In the genomic region with DNA sequence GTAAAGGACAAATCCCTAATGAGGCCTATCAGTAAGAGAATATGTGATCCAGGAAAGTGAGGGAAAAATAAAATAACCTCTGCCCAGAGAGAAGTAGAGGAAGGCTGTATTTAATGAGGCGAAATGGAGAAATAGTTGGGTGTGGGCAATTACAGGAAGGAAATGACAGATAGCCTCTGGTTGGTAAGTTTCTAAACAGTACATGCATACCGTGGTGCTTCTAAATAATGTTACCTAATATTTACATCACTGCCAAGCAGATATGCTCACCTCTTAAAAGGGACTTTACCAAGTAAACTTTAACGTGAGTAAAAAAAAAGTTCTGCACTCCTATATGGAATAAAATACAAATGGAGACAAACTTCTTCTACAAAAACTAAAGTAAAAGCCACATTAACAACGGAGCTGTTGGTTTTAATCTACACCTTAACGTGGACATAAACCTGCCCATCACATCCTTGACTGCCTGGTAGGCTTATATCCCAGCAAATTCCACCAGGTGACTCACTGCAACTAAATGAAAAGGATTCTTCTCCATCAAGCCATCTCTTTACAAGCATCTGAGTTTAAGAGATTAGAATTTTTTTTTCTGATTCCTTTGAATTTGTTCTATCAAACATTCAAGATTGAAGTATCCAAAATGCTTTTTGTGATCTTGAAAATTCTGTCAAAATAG, we compare ENCODE assay signal across 11 cellular contexts. TPM values are rescaled to one million over a fixed set of nuclear protein-coding genes. Genes with fewer than 3 reads are reported as not detected.
DNase-seq lines count a peak whose midpoint lies in the region; ATAC-seq and TF ChIP-seq lines count a peak whose summit lies in the region.
"Had no signal": no experiment of that assay in that cellular context is flagged by ENCODE, and none has a peak within 500 bp of the region (broad histone marks: within the 10 kb centered on the region; RNA-seq: fewer than 3 reads in every experiment).

No MANE protein-coding gene starts in this region.

- H3K4me3 Mint-ChIP-seq in HFFc6 (peak overlapping the region; percentile 52), natural killer cell (peak overlapping the region; percentile 61)
- H3K4me3 Mint-ChIP-seq: H9; neural progenitor cell; stimulated activated memory B cell treated with anti-CD40 and anti-IgM and Interleukin-4, amounts not matched to agents 10 μg/mL and 1 μg/mL and 100 μg/mL, for 72 hours had no signal

- intact Hi-C loops in PC-3 (cut with micrococcal nuclease): no loop called here
- intact Hi-C loops in natural killer cell (cut with micrococcal nuclease): no loop called here

- H4K20me1 ChIP-seq in PC-3 (ENCODE audit: low read length): peaks cover 20% of the 10 kb centered on the region; the same call in 1 of the 2 replicates

- H3K9me2 ChIP-seq in PC-3 (replicated peaks; ENCODE audit: low read length): no peaks in the 10 kb centered on the region

- POLR2A ChIA-PET in PC-3 (lab: Charles Lee; ENCODE audit: unreplicated experiment): no interaction called here

- H3K27me3 Mint-ChIP-seq in HFFc6 (ENCODE audit: insufficient read depth) (peaks cover 3% of the 10 kb centered on the region; the same call in 1 of the 2 replicates), natural killer cell (ENCODE audit: low read depth in 2 of 2) (no peaks in the 10 kb centered on the region)
- H3K27me3 Mint-ChIP-seq: stimulated activated memory B cell treated with anti-CD40 and anti-IgM and Interleukin-4, amounts not matched to agents 10 μg/mL and 1 μg/mL and 100 μg/mL, for 72 hours had no signal

- DNase-seq in HFFc6 (peak; percentile 38), PC-3 (peak; percentile 46), epithelial cell of esophagus (ENCODE audit: low read depth) (peak; percentile 63), natural killer cell (no peak), NCI-H748 (lab: John Stamatoyannopoulos, UW; ENCODE audit: unreplicated experiment) (no peak), HPDE6-E6E7 (ENCODE audit: extremely low spot score) (no peak), NCI-H2227 treated with DMSO at 0.1 percent for 48 hours (lab: John Stamatoyannopoulos, UW) (no peak)
- DNase-seq: H9 had no signal

- no peak overlapping the region for H2AFZ ChIP-seq in PC-3 (ENCODE audit: low read length)
- H2AFZ ChIP-seq: neural progenitor cell had no signal

- no peaks in the 10 kb centered on the region for H3K27me3 ChIP-seq in PC-3 (ENCODE audit: low read length)
- H3K27me3 ChIP-seq: neural progenitor cell had no signal

- H3K36me3 Mint-ChIP-seq in HFFc6 (ENCODE audit: low read depth) (peaks cover 43% of the 10 kb centered on the region), natural killer cell (peaks cover 16% of the 10 kb centered on the region)

- H3K9me3 Mint-ChIP-seq in HFFc6 (no peaks in the 10 kb centered on the region), natural killer cell (no peaks in the 10 kb centered on the region)
- H3K9me3 Mint-ChIP-seq: H9; neural progenitor cell; stimulated activated memory B cell treated with anti-CD40 and anti-IgM and Interleukin-4, amounts not matched to agents 10 μg/mL and 1 μg/mL and 100 μg/mL, for 72 hours had no signal

- peak overlapping the region; percentile 40 for H3K27ac Mint-ChIP-seq in HFFc6
- H3K27ac Mint-ChIP-seq in natural killer cell: peak overlapping the region; percentile 83 to 90
- H3K27ac Mint-ChIP-seq: H9; neural progenitor cell; stimulated activated memory B cell treated with anti-CD40 and anti-IgM and Interleukin-4, amounts not matched to agents 10 μg/mL and 1 μg/mL and 100 μg/mL, for 72 hours had no signal

- H3K36me3 ChIP-seq in PC-3 (ENCODE audit: low read depth, low read length): peaks cover 14% of the 10 kb centered on the region
- H3K36me3 ChIP-seq: neural progenitor cell had no signal

- CTCF ChIA-PET in PC-3 (lab: Charles Lee): interaction anchor here (0.6 kb wide), 1 partner anchor 51 kb away, joined by 4 read pairs; no protein-coding TSS in a partner anchor

- TF ChIP-seq CTCF in HFFc6 (IDR thresholded peaks at IDR 0.05) (0 out of 2 replicates have a peak, but pooled peaks have one; percentile 12), PC-3 (conservative IDR thresholded peaks at IDR 0.05; ENCODE audit: low read depth, low read length) (peak; percentile 22; the same call in 1 of the 2 replicates), epithelial cell of esophagus (IDR thresholded peaks at IDR 0.05; ENCODE audit: insufficient read depth, low read depth, low read length, missing control alignments) (peak; percentile 5), natural killer cell (IDR thresholded peaks at IDR 0.05) (no peak)

- peaks cover 91% of the 10 kb centered on the region for H3K4me1 Mint-ChIP-seq in HFFc6 (ENCODE audit: low read depth)
- H3K4me1 Mint-ChIP-seq in natural killer cell: peaks cover 51 to 63% of the 10 kb centered on the region in 2 donors
- H3K4me1 Mint-ChIP-seq: neural progenitor cell had no signal

- H3K4me3 ChIP-seq in PC-3 (ENCODE audit: low read length) (no peak overlapping the region), epithelial cell of esophagus (ENCODE audit: low read length) (no peak overlapping the region)
- H3K4me3 ChIP-seq: neural progenitor cell had no signal

- H3K27ac ChIP-seq in PC-3 (ENCODE audit: low read length): no peak overlapping the region
- H3K27ac ChIP-seq: neural progenitor cell had no signal

- peak; percentile 20; the same call in 1 of the 2 replicates for ATAC-seq in PC-3
- ATAC-seq in natural killer cell: peak; percentile 66 to 80 (median 77)
- ATAC-seq in HG02885 (IDR thresholded peaks at IDR 0.05; ENCODE audit: poor library complexity, unreplicated experiment): no peak
- ATAC-seq: stimulated activated memory B cell treated with anti-CD40 and anti-IgM and Interleukin-4, amounts not matched to agents 10 μg/mL and 1 μg/mL and 100 μg/mL, for 72 hours had no signal

- H3K4me2 ChIP-seq in PC-3 (ENCODE audit: low read length): no peak overlapping the region
- H3K4me2 ChIP-seq: neural progenitor cell had no signal

- BruUV-seq in PC-3 (replicated peaks; lab: Mats Ljungman, UMichigan): no TSS peak

- no peaks in the 10 kb centered on the region for H3F3A ChIP-seq in PC-3 (ENCODE audit: low read length, unreplicated experiment)

- no peaks in the 10 kb centered on the region for H3K9me3 ChIP-seq in PC-3 (ENCODE audit: low read length)

- H3K4me1 ChIP-seq in PC-3 (ENCODE audit: insufficient read depth, low read length): peaks cover 36% of the 10 kb centered on the region
- H3K4me1 ChIP-seq: neural progenitor cell had no signal

- peaks cover 50% of the 10 kb centered on the region for H3K79me2 ChIP-seq in PC-3 (ENCODE audit: low read length)

- H3K9ac ChIP-seq in PC-3 (ENCODE audit: low read length): no peak overlapping the region
- H3K9ac ChIP-seq: neural progenitor cell had no signal

RNA-seq across cellular contexts. Expression of gene NFIL3, which starts 12.4 kb away (rescaled TPM):
- total RNA-seq in HFFc6 (2021; fragmentation: NEBNext Ultra II Directional; extraction: Animal tissue kit (Norgen Biotek cat#: 25700)): 10 to 100 TPM; 11.8 to 18.5 (median 17.4) TPM
- total RNA-seq in PC-3 (2014; rRNA removed) (5.4 and 7.5 TPM in 2 replicates), natural killer cell (10 to 100 TPM; 94.6 to 98.0 (median 97.0) TPM)

RNA-seq across cellular contexts. Expression of gene AUH, which starts 49.5 kb away (rescaled TPM):
- 10 to 100 TPM in 4 of 6 experiments, 1 to 10 TPM in 2; 9.8 to 11.3 (median 10.6) TPM for total RNA-seq in HFFc6 (2021; fragmentation: NEBNext Ultra II Directional; extraction: Animal tissue kit (Norgen Biotek cat#: 25700))
- total RNA-seq in PC-3 (2014; rRNA removed) (30.4 and 32.3 TPM in 2 replicates), natural killer cell (10 to 100 TPM; 26.7 to 36.6 (median 34.9) TPM)

Comparison
In these comparisons a context has a peak if more than half of its experiments do, and no peak if none do; other contexts are left out.
1. DNase-seq: peak in HFFc6 (single experiment), PC-3 (single experiment) and epithelial cell of esophagus (single experiment); none in natural killer cell (single experiment), NCI-H748 (single experiment), HPDE6-E6E7 (single experiment) and NCI-H2227 treated with DMSO at 0.1 percent for 48 hours (single experiment).
2. RNA of gene NFIL3, which starts 12.4 kb away (total RNA-seq): 94.6 to 98.0 TPM in natural killer cell; 11.8 to 18.5 TPM in HFFc6 and 5.4 to 7.5 TPM in PC-3; every median in the first group is over 4 times any median in the second.